22 cellular contexts compared by ENCODE assay signal in the genomic region with DNA sequence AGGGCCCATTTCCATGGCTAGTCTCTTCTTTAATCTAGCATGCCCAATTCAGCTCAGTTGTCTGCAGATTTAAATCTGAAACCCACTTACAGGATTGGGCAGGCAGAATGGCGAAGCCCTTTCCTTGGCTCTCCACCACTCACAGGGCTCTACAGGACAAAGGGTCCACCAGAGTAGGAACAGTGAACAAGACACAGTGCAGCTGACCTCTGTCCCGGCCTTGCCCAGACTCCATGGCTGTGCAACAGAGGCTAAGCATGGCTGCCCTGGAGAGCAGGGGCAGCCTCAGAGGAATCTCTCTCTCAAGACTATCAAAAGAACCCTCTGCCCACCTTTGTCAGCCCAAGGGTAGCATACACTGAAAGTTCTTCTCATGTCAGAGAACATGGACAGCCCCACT. TPM values are rescaled to one million over a fixed set of nuclear protein-coding genes. Genes with fewer than 3 reads are reported as not detected.
A peak's percentile ranks its signal among the peaks of the same experiment; 100 is the strongest.
DNase-seq lines count a peak whose midpoint lies in the region; ATAC-seq, FAIRE-seq and TF ChIP-seq lines count a peak whose summit lies in the region.
"Had no signal": no experiment of that assay in that cellular context is flagged by ENCODE, and none has a peak within 500 bp of the region (broad histone marks: within the 10 kb centered on the region; RNA-seq: fewer than 3 reads in every experiment).

No MANE protein-coding gene starts in this region.

- H3K36me3 Mint-ChIP-seq in type B pancreatic cell = peaks cover 6% of the 10 kb centered on the region
- H3K36me3 Mint-ChIP-seq: CD8-positive, alpha-beta memory T cell had no signal

- no peak for FAIRE-seq in H54 (lab: Jason Lieb, UNC)
- FAIRE-seq: A549, GM12892, GM18507 had no signal

- no peak for TF ChIP-seq CTCF in type B pancreatic cell (conservative IDR thresholded peaks at IDR 0.05)

- H3K9me3 Mint-ChIP-seq in type B pancreatic cell = no peaks in the 10 kb centered on the region
- H3K9me3 Mint-ChIP-seq: CD8-positive, alpha-beta memory T cell; HFFc6 had no signal

- no peak overlapping the region for H3K4me3 Mint-ChIP-seq in type B pancreatic cell
- H3K4me3 Mint-ChIP-seq: CD8-positive, alpha-beta memory T cell; HFFc6 had no signal

- DNase-seq in activated effector memory CD4-positive, alpha-beta T cell treated with anti-CD3 and anti-CD28 coated beads, Interleukin-2, amount 50 U/mL, for 16 hours = peak; percentile 54
- DNase-seq in activated effector memory CD4-positive, alpha-beta T cell treated with Interleukin-2 at 50 U/mL for 16 hours = no peak
- peak; percentile 23 for DNase-seq in activated CD8-positive, alpha-beta memory T cell treated with anti-CD3 and anti-CD28 coated beads, Interleukin-2, amount 50 U/mL, for 48 hours
- DNase-seq in mesenteric fat pad (ENCODE audit: low spot score) = peak; percentile 53
- peak; percentile 39 for DNase-seq in type B pancreatic cell (ENCODE audit: extremely low spot score, unreplicated experiment)
- DNase-seq in H54 (ENCODE audit: insufficient read length, low spot score) = no peak
- DNase-seq in activated CD4-positive, alpha-beta T cell treated with anti-CD3 and anti-CD28 coated beads for 1 hour = no peak
- DNase-seq: CD8-positive, alpha-beta memory T cell; HFFc6; NCI-H1417; NCI-H187; NCI-H226; NCI-H524; NCI-H82; SHP77 had no signal

- peaks cover 12% of the 10 kb centered on the region for H3K4me1 Mint-ChIP-seq in type B pancreatic cell (ENCODE audit: unreplicated experiment)
- H3K4me1 Mint-ChIP-seq: CD8-positive, alpha-beta memory T cell had no signal

- no peak overlapping the region for H3K27ac Mint-ChIP-seq in type B pancreatic cell
- H3K27ac Mint-ChIP-seq: CD8-positive, alpha-beta memory T cell; HFFc6 had no signal

- ATAC-seq in GM19467 (IDR thresholded peaks at IDR 0.05; ENCODE audit: unreplicated experiment) = no peak
- ATAC-seq: A549 had no signal

- no peak for TF ChIP-seq POLR2A in H54 (IDR thresholded peaks at IDR 0.05; ENCODE audit: low read depth, low read length)

- peaks cover 21% of the 10 kb centered on the region for H3K27me3 Mint-ChIP-seq in type B pancreatic cell

RNA-seq across cellular contexts. Expression of a gene that starts 9.7 kb away (rescaled TPM):
- 2.4 TPM for total RNA-seq in mesenteric fat pad
- 6.3 and 8.6 TPM in 2 replicates for total RNA-seq in type B pancreatic cell (ENCODE audit: low replicate concordance)
- total RNA-seq: CD8-positive, alpha-beta memory T cell; HT1080 had no signal

RNA-seq across cellular contexts. Expression of a gene that starts 25.7 kb away (rescaled TPM):
- 2.0 TPM for total RNA-seq in mesenteric fat pad
- 1.2 and 1.3 TPM in 2 replicates for total RNA-seq in type B pancreatic cell (ENCODE audit: low replicate concordance)
- total RNA-seq: CD8-positive, alpha-beta memory T cell; HT1080 had no signal

RNA-seq across cellular contexts. Expression of a gene that starts 52.4 kb away (rescaled TPM):
- total RNA-seq in mesenteric fat pad = 17.6 TPM
- total RNA-seq in type B pancreatic cell (ENCODE audit: low replicate concordance) = 0.55 and 0.72 TPM in 2 replicates
- total RNA-seq: H4, RPMI7951 had no signal

Comparison
In these comparisons a context has a peak if more than half of its experiments do, and no peak if none do; other contexts are left out.
1. DNase-seq: peak in activated effector memory CD4-positive, alpha-beta T cell treated with anti-CD3 and anti-CD28 coated beads, Interleukin-2, amount 50 U/mL, for 16 hours (single experiment), activated CD8-positive, alpha-beta memory T cell treated with anti-CD3 and anti-CD28 coated beads, Interleukin-2, amount 50 U/mL, for 48 hours (single experiment), mesenteric fat pad (single experiment) and type B pancreatic cell (single experiment); none in activated effector memory CD4-positive, alpha-beta T cell treated with Interleukin-2 at 50 U/mL for 16 hours (single experiment), H54 (single experiment) and activated CD4-positive, alpha-beta T cell treated with anti-CD3 and anti-CD28 coated beads for 1 hour (single experiment).
2. RNA of a gene that starts 52.4 kb away (total RNA-seq): 17.6 TPM in mesenteric fat pad (single experiment); 0.55 to 0.72 TPM in type B pancreatic cell; every median in the first group is over 10 times any median in the second.